34 cellular contexts compared by ENCODE assay signal in the genomic region with DNA sequence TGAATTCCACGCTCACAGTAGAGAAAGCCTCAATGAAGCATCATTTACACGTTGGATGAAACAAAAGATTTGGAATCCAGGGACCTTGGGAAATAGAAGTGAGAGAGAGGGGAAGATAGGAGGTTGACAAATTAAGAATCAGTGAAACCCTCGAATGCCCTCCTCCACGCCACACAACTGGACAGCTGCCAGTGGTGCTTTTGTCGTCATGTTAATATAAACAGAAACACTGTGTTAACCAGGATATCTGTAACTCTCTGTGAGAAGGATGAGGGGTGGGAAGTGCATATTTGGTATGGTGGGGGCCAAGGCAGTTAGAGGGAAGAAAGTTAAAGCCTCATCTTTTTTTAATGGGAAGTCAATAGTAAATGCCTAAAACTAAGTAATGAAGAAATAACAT.
DNase-seq lines count a peak whose midpoint lies in the region; ATAC-seq, FAIRE-seq and TF ChIP-seq lines count a peak whose summit lies in the region.
"Had no signal": no experiment of that assay in that cellular context is flagged by ENCODE, and none has a peak within 500 bp of the region (broad histone marks: within the 10 kb centered on the region; RNA-seq: fewer than 3 reads in every experiment).

No MANE protein-coding gene starts in this region.

- no peak overlapping the region for H2BK15ac ChIP-seq in mesenchymal stem cell (ENCODE audit: low read depth, poor library complexity, severe bottlenecking)

- H3K4me1 ChIP-seq in mesenchymal stem cell (ENCODE audit: control insufficient read depth, insufficient read depth, low read depth, low read length): peaks cover 3% of the 10 kb centered on the region
- H3K4me1 ChIP-seq: adrenal gland, breast epithelium, colonic mucosa, esophagus muscularis mucosa, gastroesophageal sphincter, right lobe of liver, upper lobe of left lung had no signal

- H2BK12ac ChIP-seq in mesenchymal stem cell (ENCODE audit: low read length in 2 of 2): no peak overlapping the region

- H3K27ac ChIP-seq in brain microvascular endothelial cell (no peak overlapping the region), mesenchymal stem cell (ENCODE audit: low read length, poor library complexity, severe bottlenecking) (no peak overlapping the region)
- H3K27ac ChIP-seq: adrenal gland, breast epithelium, colonic mucosa, esophagus muscularis mucosa, gastroesophageal sphincter, PC-9, right lobe of liver, upper lobe of left lung had no signal

- H3K4me3 ChIP-seq in brain microvascular endothelial cell (ENCODE audit: low read depth, low read length) (no peak overlapping the region), mesenchymal stem cell (ENCODE audit: insufficient read depth in 1 of 2, low read depth in 1 of 2, low read length in 2 of 2) (no peak overlapping the region)
- H3K4me3 ChIP-seq: adrenal gland, breast epithelium, colonic mucosa, esophagus muscularis mucosa, gastroesophageal sphincter, MG63, PC-9, right lobe of liver, upper lobe of left lung had no signal

- no peak for TF ChIP-seq CTCF in brain microvascular endothelial cell (IDR thresholded peaks at IDR 0.05; ENCODE audit: low read depth, low read length, missing control alignments)

- in situ Hi-C loops in brain microvascular endothelial cell (cut with HindIII; ENCODE audit: low pct_ligation_motif_present, low sequenced_read_pairs): loop anchor here (25.0 kb wide), 1 partner anchor 266 kb away; the partner anchor contains the start of gene ANTXR1

- H4K91ac ChIP-seq in mesenchymal stem cell (ENCODE audit: low read length): no peak overlapping the region

- no peak overlapping the region for H2BK5ac ChIP-seq in mesenchymal stem cell (ENCODE audit: low read depth, low read length, poor library complexity, severe bottlenecking)

- peak; percentile 24 for DNase-seq in EH (ENCODE audit: low read depth)
- peak; percentile 55 for DNase-seq in M059J (ENCODE audit: low read depth)
- DNase-seq in brain microvascular endothelial cell: peak; percentile 30
- DNase-seq in mesenchymal stem cell: peak; percentile 75
- no peak for DNase-seq in GM19239 (ENCODE audit: insufficient read length, low spot score)
- DNase-seq in NCI-H1436 (lab: John Stamatoyannopoulos, UW): no peak
- DNase-seq: activated CD4-positive, alpha-beta T cell treated with anti-CD3 and anti-CD28 coated beads, Interleukin-2, amount 50 U/mL, for 4 hours; activated CD4-positive, CD25-positive, alpha-beta regulatory T cell; activated naive CD4-positive, alpha-beta T cell treated with Interleukin-2 at 50 U/mL for 16 hours; activated T-cell treated with anti-CD3 and anti-CD28 coated beads, Interleukin-2, amount 50 U/mL, for 72 hours; adrenal gland; C1 segment of cervical spinal cord; colonic mucosa; endodermal cell; hypothalamus; immature natural killer cell; mesendoderm; MG63; NCI-H1417; NK-92 treated with Interleukin-12 subunit alpha and Interleukin-12 subunit beta, amount 100 ng/mL, for 24 hours; PC-9; posterior cingulate gyrus; right lobe of liver; SIG-M5; stimulated activated CD4-positive, alpha-beta T cell treated with anti-CD3 and anti-CD28 coated beads, Interleukin-2, amount 100 ng/mL, for 48 hours; substantia nigra had no signal

- H2AK5ac ChIP-seq in mesenchymal stem cell (ENCODE audit: low read length, severe bottlenecking): no peak overlapping the region

- no peak for ATAC-seq in HG03175 (IDR thresholded peaks at IDR 0.05; ENCODE audit: unreplicated experiment)
- ATAC-seq: activated T-cell treated with anti-CD3 and anti-CD28 coated beads, Interleukin-2, amount 50 U/mL, for 72 hours; gastroesophageal sphincter; left lobe of liver; right lobe of liver had no signal

- FAIRE-seq in GM19239 (lab: Jason Lieb, UNC): no peak
- FAIRE-seq: D721Med, H54 had no signal

- no peaks in the 10 kb centered on the region for H3K36me3 ChIP-seq in brain microvascular endothelial cell (replicated peaks)
- no peaks in the 10 kb centered on the region for H3K36me3 ChIP-seq in mesenchymal stem cell (ENCODE audit: control insufficient read depth in 1 of 2, insufficient read depth in 2 of 2, low read depth in 1 of 2, low read length in 2 of 2)
- H3K36me3 ChIP-seq: adrenal gland, breast epithelium, colonic mucosa, esophagus muscularis mucosa, gastroesophageal sphincter, MG63, right lobe of liver, upper lobe of left lung had no signal

- H3K18ac ChIP-seq in mesenchymal stem cell (ENCODE audit: low read depth in 1 of 2, low read length in 2 of 2): no peak overlapping the region

- no peak overlapping the region for H4K8ac ChIP-seq in mesenchymal stem cell (ENCODE audit: low read length)

- WGBS in mesenchymal stem cell: 50% methylated on average over 5 of the region's 5 CpGs

- H3K4ac ChIP-seq in mesenchymal stem cell (ENCODE audit: low read depth in 1 of 2, low read length in 2 of 2): no peak overlapping the region

- no peak overlapping the region for H3K9ac ChIP-seq in mesenchymal stem cell (ENCODE audit: low read length)

- no peak overlapping the region for H3K23ac ChIP-seq in mesenchymal stem cell (ENCODE audit: low read length in 2 of 2)

- no peak overlapping the region for H3K14ac ChIP-seq in mesenchymal stem cell (ENCODE audit: low read length in 2 of 2)

- no peaks in the 10 kb centered on the region for H3K9me3 ChIP-seq in mesenchymal stem cell (ENCODE audit: control insufficient read depth, low read length)
- H3K9me3 ChIP-seq: adrenal gland, breast epithelium, colonic mucosa, esophagus muscularis mucosa, gastroesophageal sphincter, MG63, right lobe of liver, upper lobe of left lung had no signal

- no peaks in the 10 kb centered on the region for H3K79me1 ChIP-seq in mesenchymal stem cell (replicated peaks; ENCODE audit: low read length, poor library complexity, severe bottlenecking)

- no peak overlapping the region for H2BK120ac ChIP-seq in mesenchymal stem cell (ENCODE audit: low read depth, low read length)

- H3K27me3 ChIP-seq in brain microvascular endothelial cell (replicated peaks): no peaks in the 10 kb centered on the region
- H3K27me3 ChIP-seq in mesenchymal stem cell (ENCODE audit: control insufficient read depth in 1 of 2, insufficient read depth in 1 of 2, low read length in 2 of 2): no peaks in the 10 kb centered on the region
- H3K27me3 ChIP-seq: adrenal gland, breast epithelium, colonic mucosa, esophagus muscularis mucosa, gastroesophageal sphincter, MG63, right lobe of liver, upper lobe of left lung had no signal

- H3K4me2 ChIP-seq in mesenchymal stem cell (ENCODE audit: low read length, poor library complexity, severe bottlenecking): no peak overlapping the region
- H3K4me2 ChIP-seq: PC-9 had no signal

- H2AFZ ChIP-seq in mesenchymal stem cell (ENCODE audit: low read depth, low read length): no peak overlapping the region
- H2AFZ ChIP-seq: PC-9 had no signal

Comparison
In these comparisons a context has a peak if more than half of its experiments do, and no peak if none do; other contexts are left out.
1. DNase-seq: peak in EH (single experiment), M059J (single experiment), brain microvascular endothelial cell (single experiment) and mesenchymal stem cell (single experiment); none in GM19239 (single experiment) and NCI-H1436 (single experiment).